34 cellular contexts compared by ENCODE assay signal in the genomic region with DNA sequence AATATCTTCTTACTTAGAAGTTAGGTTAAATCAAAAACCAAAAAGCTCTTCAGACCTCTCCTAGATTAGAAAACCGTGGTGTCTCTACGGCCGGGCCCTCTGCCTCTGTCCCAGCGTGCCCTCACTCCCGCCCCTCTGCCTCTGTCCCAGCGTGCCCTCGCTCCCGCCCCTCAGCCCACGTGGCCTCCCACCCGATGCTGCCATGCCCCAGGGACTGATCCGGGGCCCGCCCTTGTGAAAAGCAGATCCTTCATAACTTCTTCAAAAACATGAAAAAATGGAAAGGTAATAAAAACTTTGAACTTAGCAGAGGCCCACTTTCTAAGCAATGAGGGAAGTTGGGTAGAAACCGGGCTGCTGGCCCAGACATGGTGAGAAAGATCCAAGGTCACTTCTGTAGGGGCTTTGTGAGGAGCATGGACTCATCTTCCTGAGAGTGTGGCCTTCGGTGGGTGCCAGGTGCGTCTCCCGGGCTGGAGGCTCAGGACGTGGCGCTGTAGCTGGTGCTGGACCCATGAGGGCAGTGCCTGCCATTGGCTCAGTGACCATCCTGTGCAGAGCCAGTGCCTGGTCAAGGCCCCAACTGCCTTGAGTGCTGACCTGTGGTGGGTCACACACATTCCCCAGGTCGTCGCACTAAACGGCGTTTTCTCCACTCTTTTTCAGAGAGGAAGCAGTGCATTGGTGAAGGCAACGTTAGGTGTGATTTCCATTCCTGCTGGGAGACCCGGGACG. TPM values are rescaled to one million over a fixed set of nuclear protein-coding genes. Genes with fewer than 3 reads are reported as not detected.
"Had no signal": no experiment of that assay in that cellular context is flagged by ENCODE, and none has a peak within 500 bp of the region (broad histone marks: within the 10 kb centered on the region; RNA-seq: fewer than 3 reads in every experiment).

No MANE protein-coding gene starts in this region.

- H3K4me3 ChIP-seq: ascending aorta, cardiac muscle cell, MG63, Peyer's patch had no signal

- DNase-seq: activated CD4-positive, alpha-beta T cell treated with anti-CD3 and anti-CD28 coated beads, Interleukin-2, amount 10 ng/mL, durations not matched to agents 24 days and 14 days; activated CD4-positive, alpha-beta T cell treated with anti-CD3 and anti-CD28 coated beads, Interleukin-2, amount 50 U/mL, for 4 hours; activated CD8-positive, alpha-beta T cell treated with anti-CD3 and anti-CD28 coated beads for 36 hours; activated gamma-delta T cell; activated naive CD4-positive, alpha-beta T cell treated with Interleukin-2 at 50 U/mL for 16 hours; activated naive CD8-positive, alpha-beta T cell treated with anti-CD3 and anti-CD28 coated beads, Interleukin-2, amount 10 ng/mL, durations not matched to agents 7 days and 5 days; activated T-cell treated with anti-CD3 and anti-CD28 coated beads, Interleukin-2, amount 50 U/mL, for 1 hour; activated T-cell treated with anti-CD3 and anti-CD28 coated beads, Interleukin-2, amount 50 U/mL, for 72 hours; amygdala; Karpas-422; MG63; NCI-H1048; NCI-H1105 treated with DMSO at 0.1 percent for 48 hours; NCI-H1436; NCI-H1694; NCI-H1930; NCI-H2081 treated with DMSO at 0.1 percent for 48 hours; NCI-H226; NCI-H446 treated with DMSO at 0.1 percent for 48 hours; NCI-H524 treated with DMSO at 0.1 percent for 48 hours; NCI-H748 treated with DMSO at 0.1 percent for 48 hours; NK-92 treated with Interleukin-12 subunit alpha and Interleukin-12 subunit beta, amount 100 ng/mL, for 24 hours; PC-3; Peyer's patch; RPMI8226; SW 1271; T-helper 1 cell; T-helper 2 cell; T-helper 9 cell had no signal

- H3K9me3 ChIP-seq: ascending aorta, MG63, Peyer's patch had no signal

- H3K36me3 Mint-ChIP-seq: activated naive CD4-positive, alpha-beta T cell treated with anti-CD3 and anti-CD28 coated beads, Interleukin-2, amount 50 U/mL, for 24 hours; activated naive CD8-positive, alpha-beta T cell treated with anti-CD3 and anti-CD28 coated beads, Interleukin-2, amount 10 ng/mL, durations not matched to agents 7 days and 5 days had no signal

- H3K36me3 ChIP-seq: ascending aorta, cardiac muscle cell, MG63, Peyer's patch had no signal

- H3K4me1 Mint-ChIP-seq: activated naive CD8-positive, alpha-beta T cell treated with anti-CD3 and anti-CD28 coated beads, Interleukin-2, amount 10 ng/mL, durations not matched to agents 7 days and 5 days had no signal

- H3K4me3 Mint-ChIP-seq: activated CD4-positive, alpha-beta T cell treated with anti-CD3 and anti-CD28 coated beads, Interleukin-2, amount 10 ng/mL, durations not matched to agents 24 days and 14 days; activated CD8-positive, alpha-beta T cell treated with anti-CD3 and anti-CD28 coated beads for 36 hours; activated naive CD4-positive, alpha-beta T cell treated with anti-CD3 and anti-CD28 coated beads, Interleukin-2, amount 50 U/mL, for 24 hours; activated naive CD8-positive, alpha-beta T cell treated with anti-CD3 and anti-CD28 coated beads, Interleukin-2, amount 10 ng/mL, durations not matched to agents 7 days and 5 days; activated T-cell treated with anti-CD3 and anti-CD28 coated beads, Interleukin-2, amount 50 U/mL, for 72 hours; central memory CD8-positive, alpha-beta T cell had no signal

- H3K27ac Mint-ChIP-seq: activated CD4-positive, alpha-beta T cell treated with anti-CD3 and anti-CD28 coated beads, Interleukin-2, amount 10 ng/mL, durations not matched to agents 24 days and 14 days; activated CD8-positive, alpha-beta T cell treated with anti-CD3 and anti-CD28 coated beads for 36 hours; activated naive CD4-positive, alpha-beta T cell treated with anti-CD3 and anti-CD28 coated beads, Interleukin-2, amount 50 U/mL, for 24 hours; activated naive CD8-positive, alpha-beta T cell treated with anti-CD3 and anti-CD28 coated beads, Interleukin-2, amount 10 ng/mL, durations not matched to agents 7 days and 5 days; activated T-cell treated with anti-CD3 and anti-CD28 coated beads, Interleukin-2, amount 50 U/mL, for 72 hours; activated T-helper 2 cell treated with anti-CD3 and anti-CD28 coated beads, Interferon-gamma antibody, Interleukin-2, Interleukin-4, amounts not matched to agents 10 μg/mL and 5 μg/mL and 100 μg/mL, durations not matched to agents 14 hours and 24 hours and 36 hours had no signal

- ATAC-seq: activated CD8-positive, alpha-beta T cell treated with anti-CD3 and anti-CD28 coated beads for 36 hours; activated T-cell treated with anti-CD3 and anti-CD28 coated beads, Interleukin-2, amount 50 U/mL, for 72 hours; PC-3 had no signal

- H3K9me3 Mint-ChIP-seq: activated CD4-positive, alpha-beta T cell treated with anti-CD3 and anti-CD28 coated beads, Interleukin-2, amount 10 ng/mL, durations not matched to agents 24 days and 14 days; activated CD8-positive, alpha-beta T cell treated with anti-CD3 and anti-CD28 coated beads for 36 hours; activated naive CD4-positive, alpha-beta T cell treated with anti-CD3 and anti-CD28 coated beads, Interleukin-2, amount 50 U/mL, for 24 hours; activated naive CD8-positive, alpha-beta T cell treated with anti-CD3 and anti-CD28 coated beads, Interleukin-2, amount 10 ng/mL, durations not matched to agents 7 days and 5 days; activated T-helper 2 cell treated with anti-CD3 and anti-CD28 coated beads, Interferon-gamma antibody, Interleukin-2, Interleukin-4, amounts not matched to agents 10 μg/mL and 5 μg/mL and 100 μg/mL, durations not matched to agents 14 hours and 24 hours and 36 hours; central memory CD8-positive, alpha-beta T cell had no signal

- H3K27ac ChIP-seq: ascending aorta, cardiac muscle cell, Peyer's patch had no signal

RNA-seq across cellular contexts. Expression of gene DPYSL4, which starts 4.9 kb away (rescaled TPM):
- total RNA-seq: ascending aorta had no signal
